Comparison of ENCODE assay signal across 22 cellular contexts in genomic region chr11:19173964-19174638, GRCh38. TPM values are rescaled to one million over a fixed set of nuclear protein-coding genes. Genes with fewer than 3 reads are reported as not detected.
DNase-seq lines count a peak whose midpoint lies in the region; ATAC-seq, FAIRE-seq and TF ChIP-seq lines count a peak whose summit lies in the region.
"Had no signal": no experiment of that assay in that cellular context is flagged by ENCODE, and none has a peak within 500 bp of the region (broad histone marks: within the 10 kb centered on the region; RNA-seq: fewer than 3 reads in every experiment).

No MANE protein-coding gene starts in this region.

- ATAC-seq in heart right ventricle (no peak), left ventricle myocardium superior (no peak)
- ATAC-seq in stimulated activated memory B cell treated with anti-CD40 and anti-IgM and Interleukin-4, amounts not matched to agents 10 μg/mL and 1 μg/mL and 100 μg/mL, for 72 hours = no peak

- WGBS in heart right ventricle, 2 donors = 82 to 87% methylated on average over 7 of the region's 7 CpGs

- peaks cover 0 to 89% (median 8%) of the 10 kb centered on the region in 9 donors for H3K36me3 ChIP-seq in heart right ventricle

- DNase-seq in heart right ventricle = no peak
- DNase-seq in left ventricle myocardium superior = no peak
- no peak for DNase-seq in HTR-8/SVneo (ENCODE audit: insufficient read length, low spot score)
- DNase-seq in amniotic epithelial cell (ENCODE audit: low read depth) = peak; percentile 6
- no peak for DNase-seq in T1000 (lab: John Stamatoyannopoulos, UW)
- no peak for DNase-seq in HEK293T (ENCODE audit: extremely low spot score)
- DNase-seq: ACHN; Caco-2; CD4-positive, alpha-beta T cell; DMS79; GDM1; GM23248 had no signal

- no peak for TF ChIP-seq CTCF in heart right ventricle (IDR thresholded peaks at IDR 0.05)

- peak overlapping the region; percentile 71 for H3K27ac Mint-ChIP-seq in stimulated activated memory B cell treated with anti-CD40 and anti-IgM and Interleukin-4, amounts not matched to agents 10 μg/mL and 1 μg/mL and 100 μg/mL, for 72 hours
- H3K27ac Mint-ChIP-seq: CD4-positive, alpha-beta T cell had no signal

- no peak overlapping the region for H3K4me3 Mint-ChIP-seq in stimulated activated memory B cell treated with anti-CD40 and anti-IgM and Interleukin-4, amounts not matched to agents 10 μg/mL and 1 μg/mL and 100 μg/mL, for 72 hours
- H3K4me3 Mint-ChIP-seq: CD4-positive, alpha-beta T cell had no signal

- peaks cover 5% of the 10 kb centered on the region for H3K9me3 Mint-ChIP-seq in stimulated activated memory B cell treated with anti-CD40 and anti-IgM and Interleukin-4, amounts not matched to agents 10 μg/mL and 1 μg/mL and 100 μg/mL, for 72 hours
- H3K9me3 Mint-ChIP-seq: CD4-positive, alpha-beta T cell had no signal

- peak; percentile 16 for FAIRE-seq in HTR-8/SVneo (lab: Jason Lieb, UNC)
- FAIRE-seq: A204.1, D721Med, GM18507 had no signal

- POLR2A ChIA-PET in HEK293T (lab: Yijun Ruan, JAX) = no interaction called here

- peak overlapping the region in 9 of 10 donors; percentile 44 to 80 (median 71) for H3K27ac ChIP-seq in heart right ventricle
- H3K27ac ChIP-seq: C4-2B, GM23248 had no signal

- intact Hi-C loops in heart right ventricle (cut with DNase I) = no loop called here
- intact Hi-C loops in left ventricle myocardium superior (cut with micrococcal nuclease) = no loop called here

- H3K27me3 ChIP-seq in heart right ventricle = no peaks in the 10 kb centered on the region

- H3K9me3 ChIP-seq in heart right ventricle = no peaks in the 10 kb centered on the region
- H3K9me3 ChIP-seq: Caco-2, HAP-1 had no signal

- peaks cover 66% of the 10 kb centered on the region for H3K36me3 Mint-ChIP-seq in stimulated activated memory B cell treated with anti-CD40 and anti-IgM and Interleukin-4, amounts not matched to agents 10 μg/mL and 1 μg/mL and 100 μg/mL, for 72 hours

- H3K4me3 ChIP-seq in heart right ventricle = no peak overlapping the region
- H3K4me3 ChIP-seq: GM23248, HAP-1 had no signal

- CTCF ChIA-PET in HEK293T (lab: Yijun Ruan, JAX) = interaction anchor here (0.7 kb wide), 1 partner anchor 136 kb away, joined by 3 read pairs; no protein-coding TSS in a partner anchor

- H3K4me1 ChIP-seq in heart right ventricle = peaks cover 0 to 49% (median 14%) of the 10 kb centered on the region in 9 donors
- H3K4me1 ChIP-seq: HAP-1 had no signal

- no peaks in the 10 kb centered on the region for H3K27me3 Mint-ChIP-seq in stimulated activated memory B cell treated with anti-CD40 and anti-IgM and Interleukin-4, amounts not matched to agents 10 μg/mL and 1 μg/mL and 100 μg/mL, for 72 hours
- H3K27me3 Mint-ChIP-seq: CD4-positive, alpha-beta T cell had no signal

- H3K4me1 Mint-ChIP-seq in stimulated activated memory B cell treated with anti-CD40 and anti-IgM and Interleukin-4, amounts not matched to agents 10 μg/mL and 1 μg/mL and 100 μg/mL, for 72 hours = peaks cover 28% of the 10 kb centered on the region

TF ChIP-seq in HEK293T, 16 proteins besides CTCF, POLR2A, EP300 and RAD21:
- TF ChIP-seq TARDBP (IDR thresholded peaks at IDR 0.05) (no peak), NFRKB (IDR thresholded peaks at IDR 0.05) (no peak), ZNF384 (IDR thresholded peaks at IDR 0.05) (no peak), SUZ12 (IDR thresholded peaks at IDR 0.05) (no peak), FOXM1 (IDR thresholded peaks at IDR 0.05; ENCODE audit: borderline replicate concordance) (no peak), FOXK2 (IDR thresholded peaks at IDR 0.05) (no peak), LEF1 (IDR thresholded peaks at IDR 0.05; ENCODE audit: borderline replicate concordance) (no peak), ELF4 (IDR thresholded peaks at IDR 0.05) (no peak), ARNT (IDR thresholded peaks at IDR 0.05) (no peak), L3MBTL2 (conservative IDR thresholded peaks at IDR 0.05) (no peak), PKNOX1 (IDR thresholded peaks at IDR 0.05) (no peak), SP1 (IDR thresholded peaks at IDR 0.05) (no peak), FOXA1 (IDR thresholded peaks at IDR 0.05) (no peak)

RNA-seq across cellular contexts. Expression of gene CSRP3, which starts 27.7 kb away (rescaled TPM):
- total RNA-seq in heart right ventricle (1,000 to 10,000 TPM in 8 of 10 donors, 100 to 1,000 TPM in 2; 648 to 3,929 (median 2,797) TPM), left ventricle myocardium superior (1,162 TPM)
- 1,000 to 10,000 TPM in 1 of 2 donors, 100 to 1,000 TPM in 1; 534 to 1,893 TPM for polyA plus RNA-seq in heart right ventricle
- total RNA-seq: Caco-2; CD4-positive, alpha-beta T cell; Daoy; GM23248; H4; HT-29 had no signal
- polyA plus RNA-seq: BJ, GM23248 had no signal

RNA-seq across cellular contexts. Expression of gene ZDHHC13, which starts 57.1 kb away (rescaled TPM):
- total RNA-seq in heart right ventricle = 1 to 10 TPM; 6.0 to 9.3 (median 6.8) TPM
- polyA plus RNA-seq in heart right ventricle = 1 to 10 TPM; 8.0 to 9.4 TPM
- total RNA-seq in left ventricle myocardium superior = 5.9 TPM
